In genomic region chr16:16127469-16128116, GRCh38 we compare ENCODE assay signal across 8 cellular contexts.
DNase-seq lines count a peak whose midpoint lies in the region; ATAC-seq and FAIRE-seq lines count a peak whose summit lies in the region.

No MANE protein-coding gene starts in this region.

- peak; percentile 42 for FAIRE-seq in RCC 7860 (lab: Jason Lieb, UNC)

- ATAC-seq in HG02642 (IDR thresholded peaks at IDR 0.05; ENCODE audit: poor library complexity, unreplicated experiment) (peak; percentile 43), GM21825 (IDR thresholded peaks at IDR 0.05; ENCODE audit: unreplicated experiment) (no peak)

- DNase-seq in CMK (ENCODE audit: low read depth) (peak; percentile 62), RCC 7860 (ENCODE audit: low spot score) (peak; percentile 53), activated T-helper 1 cell treated with Interleukin-2 at 50 U/mL for 16 hours (ENCODE audit: low read depth) (peak; percentile 32), fibroblast of the conjunctiva (ENCODE audit: low read depth) (peak; percentile 53), non-pigmented ciliary epithelial cell (ENCODE audit: low read depth) (peak; percentile 31), stromal cell of bone marrow (ENCODE audit: low read depth) (peak; percentile 25)
